In genomic region chr9:21171351-21171750, GRCh38 we compare ENCODE assay signal across 7 cellular contexts. TPM values are rescaled to one million over a fixed set of nuclear protein-coding genes. Genes with fewer than 3 reads are reported as not detected.
"Had no signal": no experiment of that assay in that cellular context is flagged by ENCODE, and none has a peak within 500 bp of the region (broad histone marks: within the 10 kb centered on the region; RNA-seq: fewer than 3 reads in every experiment).

No MANE protein-coding gene starts in this region.

- H3K27ac ChIP-seq: HL-60 had no signal

- H3K4me3 ChIP-seq: K562 had no signal

- DNase-seq: IMR-90, KBM-7, KG1 had no signal

RNA-seq across cellular contexts. Expression of gene IFNA21, which starts 4.9 kb away (rescaled TPM):
- polyA plus RNA-seq: HepG2, IgD-negative memory B cell, IMR-90, K562 had no signal

RNA-seq across cellular contexts. Expression of gene IFNA4, which starts 16.0 kb away (rescaled TPM):
- polyA plus RNA-seq: HepG2, IgD-negative memory B cell, IMR-90, K562 had no signal

RNA-seq across cellular contexts. Expression of gene IFNW1, which starts 29.7 kb away (rescaled TPM):
- polyA plus RNA-seq: HepG2, IgD-negative memory B cell, IMR-90, K562 had no signal

RNA-seq across cellular contexts. Expression of gene IFNA7, which starts 30.7 kb away (rescaled TPM):
- polyA plus RNA-seq: HepG2, IgD-negative memory B cell, IMR-90, K562 had no signal

RNA-seq across cellular contexts. Expression of gene IFNA10, which starts 35.6 kb away (rescaled TPM):
- polyA plus RNA-seq: HepG2, IgD-negative memory B cell, IMR-90, K562 had no signal
